In genomic region chr17:12990041-12990808, GRCh38 we compare ENCODE assay signal across 1 cellular context.
TF ChIP-seq lines count a peak whose summit lies in the region.

No MANE protein-coding gene starts in this region.

TF ChIP-seq in WTC11, 78 proteins besides CTCF, POLR2A, EP300 and RAD21 (continued from another document):
- TF ChIP-seq AFF4 (CRISPR knock-in tag; IDR thresholded peaks at IDR 0.05; ENCODE audit: borderline replicate concordance) (no peak), SP1 (CRISPR knock-in tag; conservative IDR thresholded peaks at IDR 0.05) (no peak), PRRX2 (CRISPR knock-in tag; IDR thresholded peaks at IDR 0.05) (no peak), GABPB1 (CRISPR knock-in tag; IDR thresholded peaks at IDR 0.05) (no peak), E2F4 (CRISPR knock-in tag; IDR thresholded peaks at IDR 0.05; ENCODE audit: borderline replicate concordance, low read depth) (no peak), USF2 (CRISPR knock-in tag; IDR thresholded peaks at IDR 0.05) (no peak), ZMAT4 (CRISPR knock-in tag; IDR thresholded peaks at IDR 0.05) (no peak), ATF2 (CRISPR knock-in tag; IDR thresholded peaks at IDR 0.05; ENCODE audit: borderline replicate concordance, low read depth) (no peak), ZNF281 (CRISPR knock-in tag; IDR thresholded peaks at IDR 0.05) (no peak), NFE2L1 (CRISPR knock-in tag; IDR thresholded peaks at IDR 0.05) (no peak), TP53 (CRISPR knock-in tag; IDR thresholded peaks at IDR 0.05) (no peak), TEAD1 (CRISPR knock-in tag; IDR thresholded peaks at IDR 0.05) (no peak)
TF ChIP-seq in WTC11: peak in this region for 0.
